ENCODE assay signal across 11 cellular contexts in the genomic region with DNA sequence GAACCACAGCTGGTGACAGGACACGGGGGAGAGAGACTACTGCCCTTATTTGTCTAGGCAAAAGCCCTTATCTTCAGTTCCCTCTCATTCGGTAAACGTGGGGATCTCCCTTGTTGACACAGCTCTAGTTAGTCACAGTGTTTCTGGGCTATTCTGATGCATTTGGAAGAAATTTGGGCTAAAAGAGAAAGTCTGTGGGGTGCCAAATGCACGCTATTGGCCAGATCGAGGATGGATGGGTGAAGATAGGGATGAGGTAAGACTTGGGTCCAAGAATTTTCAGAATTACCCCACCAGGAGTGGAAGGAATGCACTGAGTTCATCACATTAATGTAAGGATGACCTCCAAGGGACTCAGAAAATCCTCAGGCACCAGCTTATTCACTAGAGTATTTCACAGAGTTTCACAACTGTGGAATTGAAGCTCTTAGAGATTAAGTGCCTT.
A peak's percentile ranks its signal among the peaks of the same experiment; 100 is the strongest.
DNase-seq lines count a peak whose midpoint lies in the region; ATAC-seq and TF ChIP-seq lines count a peak whose summit lies in the region.
"Had no signal": no experiment of that assay in that cellular context is flagged by ENCODE, and none has a peak within 500 bp of the region (broad histone marks: within the 10 kb centered on the region; RNA-seq: fewer than 3 reads in every experiment).

No MANE protein-coding gene starts in this region.

- H3K27me3 ChIP-seq in muscle layer of duodenum (ENCODE audit: low read depth, low read length), result no peaks in the 10 kb centered on the region
- no peaks in the 10 kb centered on the region for H3K27me3 ChIP-seq in MM.1S (replicated peaks; ENCODE audit: insufficient read depth, low read length)

- no peak overlapping the region for H3K9ac ChIP-seq in MM.1S (ENCODE audit: low read length)

- CTCF ChIA-PET in GM10248 (lab: Yijun Ruan, JAX), result interaction anchor here (1.1 to 2.3 kb wide), 4 partner anchors 9 to 56 kb away, joined by 3 to 11 read pairs (median 4); no protein-coding TSS in a partner anchor

- no peaks in the 10 kb centered on the region for H3K9me2 ChIP-seq in MM.1S (replicated peaks; ENCODE audit: insufficient read depth, low read length)

- no peaks in the 10 kb centered on the region for H3K79me2 ChIP-seq in MM.1S (ENCODE audit: low read length)

- TF ChIP-seq CTCF in GM10248 (IDR thresholded peaks at IDR 0.05; ENCODE audit: control extremely low read depth, extremely low read depth, low read depth, missing control alignments) (no peak), astrocyte of the cerebellum (IDR thresholded peaks at IDR 0.05; ENCODE audit: low read depth, low read length, missing control alignments) (no peak), MM.1S (IDR thresholded peaks at IDR 0.05; ENCODE audit: low read length) (no peak)

- POLR2A ChIA-PET in GM10248 (lab: Yijun Ruan, JAX), result no interaction called here

- ATAC-seq in HG02588 (IDR thresholded peaks at IDR 0.05; ENCODE audit: unreplicated experiment), result peak; percentile 85
- no peak for ATAC-seq in HG03571 (IDR thresholded peaks at IDR 0.05; ENCODE audit: unreplicated experiment)
- ATAC-seq: HCT116 had no signal

- no peak overlapping the region for H3K4me2 ChIP-seq in MM.1S (ENCODE audit: low read depth, low read length)

- no peak overlapping the region for H2AFZ ChIP-seq in MM.1S (ENCODE audit: low read length)

- no peak overlapping the region for H3K4me3 ChIP-seq in astrocyte of the cerebellum (ENCODE audit: low read depth, low read length)
- H3K4me3 ChIP-seq in muscle layer of duodenum (ENCODE audit: low read depth in 1 of 2, low read length in 2 of 2), result no peak overlapping the region
- no peak overlapping the region for H3K4me3 ChIP-seq in MM.1S (ENCODE audit: low read length)

- H3K9me3 ChIP-seq in muscle layer of duodenum (ENCODE audit: control insufficient read depth in 1 of 2, low read length in 2 of 2), result no peaks in the 10 kb centered on the region
- H3K9me3 ChIP-seq in MM.1S (replicated peaks; ENCODE audit: insufficient read depth, low read length), result no peaks in the 10 kb centered on the region

- H4K20me1 ChIP-seq in MM.1S (ENCODE audit: insufficient read depth, low read length), result no peaks in the 10 kb centered on the region

- peaks cover 23 to 28% of the 10 kb centered on the region in 2 donors for H3K36me3 ChIP-seq in muscle layer of duodenum (ENCODE audit: control insufficient read depth in 1 of 2, insufficient read depth in 2 of 2, low read length in 2 of 2)
- H3K36me3 ChIP-seq in MM.1S (replicated peaks; ENCODE audit: insufficient read depth, low read length), result no peaks in the 10 kb centered on the region

- DNase-seq in GM10248 (ENCODE audit: extremely low spot score), result peak; percentile 39
- peak; percentile 76 for DNase-seq in astrocyte of the cerebellum (ENCODE audit: low read depth)
- DNase-seq in MM.1S, result no peak
- no peak for DNase-seq in COLO829 (ENCODE audit: low spot score)
- no peak for DNase-seq in anterior cingulate cortex (lab: John Stamatoyannopoulos, UW)
- DNase-seq: DND-41, SHP77 treated with DMSO at 0.1 percent for 48 hours had no signal

- H3F3A ChIP-seq in MM.1S (ENCODE audit: insufficient read depth, low read length), result no peaks in the 10 kb centered on the region

- in situ Hi-C loops in astrocyte of the cerebellum (cut with HindIII; ENCODE audit: low sequenced_read_pairs), result loop anchor here (5.0 kb wide), 1 partner anchor 71 kb away; no protein-coding TSS in a partner anchor

- H3K27ac ChIP-seq in muscle layer of duodenum (ENCODE audit: low read length) (peak overlapping the region; percentile 46), MM.1S (ENCODE audit: low read length) (no peak overlapping the region)

- H3K4me1 ChIP-seq in muscle layer of duodenum (ENCODE audit: control insufficient read depth in 1 of 2, insufficient read depth in 2 of 2, low read length in 2 of 2), result peaks cover 11 to 77% of the 10 kb centered on the region in 2 donors
- H3K4me1 ChIP-seq in MM.1S (ENCODE audit: low read length), result no peaks in the 10 kb centered on the region

Comparison
In these comparisons a context has a peak if more than half of its experiments do, and no peak if none do; other contexts are left out.
1. DNase-seq: peak in GM10248 (single experiment) and astrocyte of the cerebellum (single experiment); none in MM.1S (single experiment), COLO829 (single experiment) and anterior cingulate cortex (0 of 58).